9 cellular contexts compared by ENCODE assay signal in the genomic region with DNA sequence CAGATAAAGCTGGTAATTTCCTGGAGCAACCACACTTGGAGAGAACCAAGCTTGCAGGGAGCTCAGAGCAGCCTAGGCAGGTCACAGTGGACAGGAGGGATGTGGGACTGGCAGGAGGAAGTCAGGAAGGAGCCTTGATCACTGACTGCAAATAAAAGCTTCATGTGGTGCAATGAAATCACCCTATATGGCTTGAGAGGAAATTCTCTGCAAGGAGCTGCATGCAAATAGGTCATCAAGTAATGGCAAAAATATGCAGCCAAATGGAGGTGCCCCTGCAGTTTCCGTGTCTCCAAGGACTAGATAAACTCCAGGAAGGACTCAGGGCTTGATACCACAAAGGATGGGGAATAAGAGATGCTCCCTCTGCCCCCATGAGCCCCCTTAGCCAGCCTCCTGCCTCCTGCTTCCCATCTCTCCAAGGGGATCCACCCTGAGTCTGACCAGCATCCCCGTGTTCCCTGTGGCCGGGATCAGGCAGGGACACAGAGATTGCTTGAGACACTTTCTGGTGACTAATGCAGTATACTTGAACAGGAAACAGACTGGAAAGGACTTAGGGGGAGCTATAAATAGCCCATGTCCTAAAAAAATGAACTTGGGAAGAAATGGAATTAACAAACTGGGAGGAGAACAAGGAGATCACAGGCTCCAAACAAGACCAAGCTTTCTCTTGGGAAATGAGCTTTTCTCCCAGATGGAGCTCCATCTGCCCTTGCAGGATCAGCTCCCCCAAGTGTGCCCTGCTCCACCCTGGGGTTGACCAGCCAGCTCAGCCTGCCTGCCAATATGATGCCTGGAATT. TPM values are rescaled to one million over a fixed set of nuclear protein-coding genes. Genes with fewer than 3 reads are reported as not detected.
A peak's percentile ranks its signal among the peaks of the same experiment; 100 is the strongest.
DNase-seq lines count a peak whose midpoint lies in the region; ATAC-seq and TF ChIP-seq lines count a peak whose summit lies in the region.
"Had no signal": no experiment of that assay in that cellular context is flagged by ENCODE, and none has a peak within 500 bp of the region (broad histone marks: within the 10 kb centered on the region; RNA-seq: fewer than 3 reads in every experiment).

No MANE protein-coding gene starts in this region.

- H3K27me3 ChIP-seq in prostate gland (replicated peaks; ENCODE audit: insufficient read depth) = no peaks in the 10 kb centered on the region

- no peaks in the 10 kb centered on the region for H3K36me3 ChIP-seq in prostate gland

- H3K9me3 ChIP-seq in T-helper 17 cell (ENCODE audit: control insufficient read depth, low read length, poor library complexity, severe bottlenecking) (no peaks in the 10 kb centered on the region), prostate gland (no peaks in the 10 kb centered on the region)

- TF ChIP-seq POLR2A in prostate gland (IDR thresholded peaks at IDR 0.05) = no peak

- H3K4me3 Mint-ChIP-seq in T-helper 17 cell = peak overlapping the region; percentile 77

- peaks cover 46% of the 10 kb centered on the region for H3K4me1 Mint-ChIP-seq in T-helper 17 cell

- no peak for TF ChIP-seq CTCF in fibroblast of pulmonary artery (IDR thresholded peaks at IDR 0.05; ENCODE audit: low read length, missing control alignments)
- no peak for TF ChIP-seq CTCF in prostate gland (IDR thresholded peaks at IDR 0.05)

- ATAC-seq in T-helper 17 cell (no peak), GM21528 (IDR thresholded peaks at IDR 0.05; ENCODE audit: low FRiP score, unreplicated experiment) (no peak), HG02678 (IDR thresholded peaks at IDR 0.05; ENCODE audit: unreplicated experiment) (no peak), GM21825 (IDR thresholded peaks at IDR 0.05; ENCODE audit: unreplicated experiment) (no peak)

- H3K36me3 Mint-ChIP-seq in T-helper 17 cell (ENCODE audit: low read depth) = no peaks in the 10 kb centered on the region

- DNase-seq in DMS79 treated with DMSO at 0.1 percent for 48 hours (lab: John Stamatoyannopoulos, UW) (peak; percentile 58), DMS79 (lab: John Stamatoyannopoulos, UW) (no peak), T-helper 17 cell (no peak), fibroblast of pulmonary artery (ENCODE audit: low read depth) (peak; percentile 94), prostate gland (ENCODE audit: low spot score) (no peak)

- H3K27ac Mint-ChIP-seq in T-helper 17 cell = peak overlapping the region; percentile 85

- no peaks in the 10 kb centered on the region for H3K4me1 ChIP-seq in prostate gland (replicated peaks)

- no peaks in the 10 kb centered on the region for H3K27me3 Mint-ChIP-seq in T-helper 17 cell

- H3K27ac ChIP-seq in prostate gland = peak overlapping the region; percentile 71 to 77
- H3K27ac ChIP-seq: 22Rv1 had no signal

- intact Hi-C loops in prostate gland (cut with DNase I) = loop anchor here (10.0 kb wide), 1 partner anchor 348 kb away; no protein-coding TSS in a partner anchor

- H3K4me3 ChIP-seq in fibroblast of pulmonary artery (replicated peaks; ENCODE audit: low read depth, low read length) = peak overlapping the region; percentile 36
- H3K4me3 ChIP-seq in prostate gland = no peak overlapping the region

- 41% methylated on average over 3 of the region's 3 CpGs for WGBS in prostate gland

RNA-seq across cellular contexts. Expression of a gene that starts 23.9 kb away (rescaled TPM):
- total RNA-seq in T-helper 17 cell (10 to 100 TPM; 52.0 to 66.9 TPM), prostate gland (100 to 1,000 TPM in 1 of 2 donors, 10 to 100 TPM in 1; 13.1 to 285 TPM)

Comparison
In these comparisons a context has a peak if more than half of its experiments do, and no peak if none do; other contexts are left out.
1. DNase-seq: peak in DMS79 treated with DMSO at 0.1 percent for 48 hours (single experiment) and fibroblast of pulmonary artery (single experiment); none in DMS79 (single experiment), T-helper 17 cell (0 of 3) and prostate gland (single experiment).